15 cellular contexts compared by ENCODE assay signal in genomic region chr3:23036728-23037127, GRCh38.
DNase-seq lines count a peak whose midpoint lies in the region; ATAC-seq, FAIRE-seq and TF ChIP-seq lines count a peak whose summit lies in the region.
"Had no signal": no experiment of that assay in that cellular context is flagged by ENCODE, and none has a peak within 500 bp of the region (broad histone marks: within the 10 kb centered on the region; RNA-seq: fewer than 3 reads in every experiment).

No MANE protein-coding gene starts in this region.

- no peaks in the 10 kb centered on the region for H3K27me3 ChIP-seq in lower lobe of right lung (ENCODE audit: low read depth)

- ATAC-seq in GM18508 (IDR thresholded peaks at IDR 0.05; ENCODE audit: insufficient read depth, unreplicated experiment), result peak; percentile 96
- ATAC-seq in GM21786 (IDR thresholded peaks at IDR 0.05; ENCODE audit: unreplicated experiment), result peak; percentile 52
- ATAC-seq in HG03378 (IDR thresholded peaks at IDR 0.05; ENCODE audit: unreplicated experiment), result peak; percentile 95
- peak; percentile 71 to 91 for ATAC-seq in lower lobe of right lung
- ATAC-seq: PC-3 had no signal

- peaks cover 25% of the 10 kb centered on the region for H3K4me1 ChIP-seq in lower lobe of right lung
- H3K4me1 ChIP-seq: HAP-1 had no signal

- TF ChIP-seq POLR2A in H54 (IDR thresholded peaks at IDR 0.05; ENCODE audit: low read depth, low read length), result no peak

- TF ChIP-seq CTCF in lower lobe of right lung (IDR thresholded peaks at IDR 0.05), result no peak

- intact Hi-C loops in lower lobe of right lung (cut with DNase I), result no loop called here

- no peak for DNase-seq in lower lobe of right lung
- DNase-seq in NCI-H82 (lab: John Stamatoyannopoulos, UW), result no peak
- DNase-seq in H54 (ENCODE audit: insufficient read length, low spot score), result no peak
- no peak for DNase-seq in NCI-H1417 (lab: John Stamatoyannopoulos, UW)
- no peak for DNase-seq in NCI-H1436 treated with DMSO at 0.1 percent for 48 hours (lab: John Stamatoyannopoulos, UW)
- DNase-seq: activated CD8-positive, alpha-beta memory T cell treated with anti-CD3 and anti-CD28 coated beads, Interleukin-2, amount 50 U/mL, for 48 hours; hippocampal formation; NCI-H1930 had no signal

- FAIRE-seq in H54 (lab: Jason Lieb, UNC), result no peak
- FAIRE-seq: TTC549 had no signal

- no peaks in the 10 kb centered on the region for H3K9me3 ChIP-seq in lower lobe of right lung
- H3K9me3 ChIP-seq: HAP-1, mucosa of descending colon had no signal

- H3K36me3 ChIP-seq in lower lobe of right lung, result no peaks in the 10 kb centered on the region
- H3K36me3 ChIP-seq: HAP-1 had no signal

- H3K27ac ChIP-seq in lower lobe of right lung, result no peak overlapping the region

- H3K4me3 ChIP-seq in lower lobe of right lung, result no peak overlapping the region
- H3K4me3 ChIP-seq: HAP-1, mucosa of descending colon had no signal
